Comparison of ENCODE assay signal across 25 cellular contexts in genomic region chr5:145768863-145769262, GRCh38.
DNase-seq lines count a peak whose midpoint lies in the region; ATAC-seq, FAIRE-seq and TF ChIP-seq lines count a peak whose summit lies in the region.
"Had no signal": no experiment of that assay in that cellular context is flagged by ENCODE, and none has a peak within 500 bp of the region (broad histone marks: within the 10 kb centered on the region; RNA-seq: fewer than 3 reads in every experiment).

No MANE protein-coding gene starts in this region.

- H3K27me3 Mint-ChIP-seq in endodermal cell (ENCODE audit: insufficient read depth), result peaks cover 2% of the 10 kb centered on the region
- H3K27me3 Mint-ChIP-seq: CD4-positive, alpha-beta T cell; T-cell had no signal

- no peak for TF ChIP-seq CTCF in endodermal cell (conservative IDR thresholded peaks at IDR 0.05)

- H3K4me1 Mint-ChIP-seq in endodermal cell, result peaks cover 13% of the 10 kb centered on the region
- H3K4me1 Mint-ChIP-seq: GM23338, T-cell had no signal

- peaks cover 24% of the 10 kb centered on the region for H3K9me3 ChIP-seq in endodermal cell (ENCODE audit: control insufficient read depth, low read length)
- H3K9me3 ChIP-seq: HAP-1, MG63, SJCRH30 had no signal

- peaks cover 25% of the 10 kb centered on the region for H3K9me3 Mint-ChIP-seq in endodermal cell
- H3K9me3 Mint-ChIP-seq: T-cell had no signal

- H3K27ac ChIP-seq in endodermal cell (ENCODE audit: low read depth, low read length), result no peak overlapping the region
- H3K27ac ChIP-seq: BLaER1 treated with 17β-estradiol and CSF1 and Interleukin-3, amounts not matched to agents 10 nM and 100 nM; PC-9; SJCRH30 had no signal

- no peaks in the 10 kb centered on the region for H3K4me1 ChIP-seq in endodermal cell (ENCODE audit: control insufficient read depth, insufficient read depth, low read length)
- H3K4me1 ChIP-seq: BLaER1 treated with 17β-estradiol and CSF1 and Interleukin-3, amounts not matched to agents 10 nM and 100 nM; SJCRH30 had no signal

- H3K36me3 ChIP-seq in endodermal cell (ENCODE audit: control insufficient read depth, insufficient read depth, low read length), result no peaks in the 10 kb centered on the region
- H3K36me3 ChIP-seq: HAP-1, MG63, SJCRH30 had no signal

- no peak for TF ChIP-seq POLR2A in H54 (IDR thresholded peaks at IDR 0.05; ENCODE audit: low read depth, low read length)

- H3K27me3 ChIP-seq in endodermal cell (ENCODE audit: control insufficient read depth, insufficient read depth, low read length, poor library complexity, severe bottlenecking), result no peaks in the 10 kb centered on the region
- H3K27me3 ChIP-seq: BLaER1 treated with 17β-estradiol and CSF1 and Interleukin-3, amounts not matched to agents 10 nM and 100 nM; MG63; SJCRH30 had no signal

- DNase-seq in NCI-H2227 (lab: John Stamatoyannopoulos, UW; ENCODE audit: unreplicated experiment), result peak; percentile 2
- no peak for DNase-seq in NCI-H2227 treated with DMSO at 0.1 percent for 48 hours (lab: John Stamatoyannopoulos, UW)
- peak; percentile 0 for DNase-seq in DMS153 treated with DMSO at 0.1 percent for 48 hours (lab: John Stamatoyannopoulos, UW; ENCODE audit: unreplicated experiment)
- peak; percentile 10 for DNase-seq in NCI-H1092 treated with DMSO at 0.1 percent for 48 hours (lab: John Stamatoyannopoulos, UW)
- DNase-seq in endodermal cell, result no peak
- no peak for DNase-seq in H54 (ENCODE audit: insufficient read length, low spot score)
- DNase-seq: AML-193; CD4-positive, alpha-beta T cell; IMR-90; KG1; MG63; NCI-H2029; NCI-H2171 treated with DMSO at 0.1 percent for 48 hours; NCI-H526 treated with DMSO at 0.1 percent for 48 hours; PC-9; SJCRH30; T-cell had no signal

- H3K36me3 Mint-ChIP-seq in endodermal cell (ENCODE audit: low read depth), result peaks cover 8% of the 10 kb centered on the region
- H3K36me3 Mint-ChIP-seq: T-cell had no signal

- no peak for ATAC-seq in GM21447 (IDR thresholded peaks at IDR 0.05; ENCODE audit: unreplicated experiment)
- ATAC-seq: GM23338, Right ventricle myocardium inferior, T-cell had no signal

- WGBS in endodermal cell (ENCODE audit: insufficient coverage in 1 of 2, insufficient read length in 1 of 2), 2 experiments, result 70 to 71% methylated on average over 1 to 3 of the region's 3 CpGs

- FAIRE-seq in H54 (lab: Jason Lieb, UNC), result no peak
- FAIRE-seq: A204.1, D721Med, G401.6 had no signal

- peak overlapping the region; percentile 32 for H3K4me3 ChIP-seq in endodermal cell (ENCODE audit: low read length)
- H3K4me3 ChIP-seq: BLaER1 treated with 17β-estradiol and CSF1 and Interleukin-3, amounts not matched to agents 10 nM and 100 nM; GM23338; HAP-1; MG63; PC-9; SJCRH30 had no signal

- no peak overlapping the region for H3K4me3 Mint-ChIP-seq in endodermal cell
- H3K4me3 Mint-ChIP-seq: CD4-positive, alpha-beta T cell; GM23338; T-cell had no signal

- H3K27ac Mint-ChIP-seq in endodermal cell, result no peak overlapping the region
- H3K27ac Mint-ChIP-seq: CD4-positive, alpha-beta T cell; GM23338; T-cell had no signal

- H3K9ac ChIP-seq in endodermal cell (ENCODE audit: extremely low read depth, low read length, poor library complexity, severe bottlenecking), result no peak overlapping the region
- H3K9ac ChIP-seq: BLaER1 treated with 17β-estradiol and CSF1 and Interleukin-3, amounts not matched to agents 10 nM and 100 nM had no signal

Comparison
In these comparisons a context has a peak if more than half of its experiments do, and no peak if none do; other contexts are left out.
1. DNase-seq: peak in NCI-H2227 (single experiment), DMS153 treated with DMSO at 0.1 percent for 48 hours (single experiment) and NCI-H1092 treated with DMSO at 0.1 percent for 48 hours (single experiment); none in NCI-H2227 treated with DMSO at 0.1 percent for 48 hours (single experiment), endodermal cell (single experiment) and H54 (single experiment).